ENCODE assay signal across 8 cellular contexts in the genomic region with DNA sequence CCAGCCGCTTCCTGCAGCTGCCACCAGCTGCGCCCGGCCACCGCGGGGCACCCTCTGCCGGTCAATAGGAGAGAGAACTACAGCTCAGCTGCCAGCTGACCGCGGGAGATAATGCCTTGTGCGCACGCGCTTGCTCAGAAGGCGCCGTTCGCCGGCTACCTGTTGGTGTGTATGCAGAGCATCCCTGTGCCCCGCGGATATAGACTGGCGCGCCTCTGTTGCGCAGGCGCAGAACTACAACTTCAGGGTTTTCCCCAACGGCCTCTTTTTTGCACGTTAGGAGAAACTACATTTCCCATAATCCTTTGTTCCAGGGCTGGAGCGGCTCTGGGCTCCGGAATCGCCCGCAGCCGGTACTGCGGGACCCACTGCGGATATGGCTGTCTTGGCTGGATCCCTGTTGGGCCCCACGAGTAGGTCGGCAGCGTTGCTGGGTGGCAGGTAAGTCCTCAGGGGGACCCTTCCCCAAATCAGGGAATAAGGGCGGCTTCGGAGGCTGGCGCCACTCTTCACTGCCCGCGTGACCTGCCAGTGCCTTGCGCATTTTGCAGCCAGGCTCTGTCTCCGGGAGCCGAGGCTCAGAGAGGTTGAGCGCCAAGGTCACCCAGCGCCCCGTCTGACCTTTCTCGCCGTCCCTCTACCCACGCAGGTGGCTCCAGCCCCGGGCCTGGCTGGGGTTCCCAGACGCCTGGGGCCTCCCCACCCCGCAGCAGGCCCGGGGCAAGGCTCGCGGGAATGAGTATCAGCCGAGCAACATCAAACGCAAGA. TPM values are rescaled to one million over a fixed set of nuclear protein-coding genes. Genes with fewer than 3 reads are reported as not detected.
DNase-seq lines count a peak whose midpoint lies in the region; ATAC-seq and TF ChIP-seq lines count a peak whose summit lies in the region.

A gene (plus strand): TSS at position 356 of the 768 bp plus-strand sequence. CDS start 21 bp downstream, at position 377.

- peaks cover 0 to 2% (median 0%) of the 10 kb centered on the region in 4 donors for H3K36me3 ChIP-seq in right lobe of liver

- no peaks in the 10 kb centered on the region for H3K27me3 ChIP-seq in dorsolateral prefrontal cortex
- H3K27me3 ChIP-seq in right lobe of liver: no peaks in the 10 kb centered on the region

- peak; percentile 81 for TF ChIP-seq POLR2A in right lobe of liver (IDR thresholded peaks at IDR 0.05)

- H3K9me3 Mint-ChIP-seq in activated CD4-positive, alpha-beta memory T cell treated with anti-CD3 and anti-CD28 coated beads for 36 hours: no peaks in the 10 kb centered on the region

- DNase-seq in CD1c-positive myeloid dendritic cell (ENCODE audit: extremely low spot score) (peak; percentile 99), NCI-H82 (lab: John Stamatoyannopoulos, UW) (peak; percentile 100), dorsolateral prefrontal cortex (peak in 9 of 10 donors; percentile 92 to 98 (median 97)), right lobe of liver (peak; percentile 98 to 99 (median 99))
- peak; percentile 99 for DNase-seq in activated CD4-positive, alpha-beta memory T cell treated with anti-CD3 and anti-CD28 coated beads for 36 hours
- peak; percentile 86 to 93 for DNase-seq in stimulated activated CD4-positive, alpha-beta T cell treated with anti-CD3 and anti-CD28 coated beads, Interleukin-4, amount 100 ng/mL, for 48 hours (ENCODE audit: low read depth in 2 of 2)

- peak; percentile 60 for ATAC-seq in GM19395 (IDR thresholded peaks at IDR 0.05; ENCODE audit: unreplicated experiment)
- peak; percentile 62 for ATAC-seq in HG03571 (IDR thresholded peaks at IDR 0.05; ENCODE audit: unreplicated experiment)
- ATAC-seq in right lobe of liver: peak; percentile 69 to 77 (median 72)

- TF ChIP-seq CTCF in dorsolateral prefrontal cortex (IDR thresholded peaks at IDR 0.05 in 54 of 56, conservative IDR thresholded peaks at IDR 0.05 in 2 of 56; ENCODE audit: low read depth in 1 of 56, partially characterized antibody in 56 of 56) (peak; percentile 37 to 90 (median 78)), right lobe of liver (IDR thresholded peaks at IDR 0.05) (peak; percentile 79 to 90 (median 87))

- intact Hi-C loops in activated CD4-positive, alpha-beta memory T cell treated with anti-CD3 and anti-CD28 coated beads for 36 hours (cut with micrococcal nuclease): loop anchor here (1.0 to 5.0 kb wide), 5 partner anchors 32 to 207 kb away; a partner anchor contains a TSS
- intact Hi-C loops in dorsolateral prefrontal cortex (cut with DNase I): loop anchor here (1.0 to 2.0 kb wide), 2 partner anchors 29 to 31 kb away; a partner anchor contains a TSS
- intact Hi-C loops in right lobe of liver (cut with DNase I): no loop called here

- peak within 1 kb of the TSS; percentile 89 for H3K4me3 Mint-ChIP-seq in activated CD4-positive, alpha-beta memory T cell treated with anti-CD3 and anti-CD28 coated beads for 36 hours

- peak within 1 kb of the TSS; percentile 75 to 99 (median 95) for H3K27ac ChIP-seq in dorsolateral prefrontal cortex
- peak within 1 kb of the TSS; percentile 80 to 94 (median 88) for H3K27ac ChIP-seq in right lobe of liver

- H3K4me3 ChIP-seq in dorsolateral prefrontal cortex (peak within 1 kb of the TSS; percentile 53 to 100 (median 82)), right lobe of liver (peak within 1 kb of the TSS; percentile 66 to 83 (median 77))

- H3K4me1 Mint-ChIP-seq in activated CD4-positive, alpha-beta memory T cell treated with anti-CD3 and anti-CD28 coated beads for 36 hours (ENCODE audit: low read depth): peaks cover 54% of the 10 kb centered on the region

- peaks cover 0 to 40% (median 18%) of the 10 kb centered on the region in 4 donors for H3K4me1 ChIP-seq in right lobe of liver

- H3K36me3 Mint-ChIP-seq in activated CD4-positive, alpha-beta memory T cell treated with anti-CD3 and anti-CD28 coated beads for 36 hours: peaks cover 1% of the 10 kb centered on the region

- no peaks in the 10 kb centered on the region for H3K27me3 Mint-ChIP-seq in activated CD4-positive, alpha-beta memory T cell treated with anti-CD3 and anti-CD28 coated beads for 36 hours

- peak within 1 kb of the TSS; percentile 89 for H3K27ac Mint-ChIP-seq in activated CD4-positive, alpha-beta memory T cell treated with anti-CD3 and anti-CD28 coated beads for 36 hours

- CTCF ChIA-PET in activated CD4-positive, alpha-beta memory T cell treated with anti-CD3 and anti-CD28 coated beads for 36 hours (lab: Charles Lee): interaction anchor here (0.5 to 2.3 kb wide), 15 partner anchors 10 to 1013 kb away, joined by 3 to 20 read pairs (median 6); a partner anchor contains a TSS

- POLR2A ChIA-PET in activated CD4-positive, alpha-beta memory T cell treated with anti-CD3 and anti-CD28 coated beads for 36 hours (lab: Charles Lee): interaction anchor here (0.6 to 1.1 kb wide), 3 partner anchors 14 to 499 kb away, joined by 3 to 9 read pairs (median 4); no protein-coding TSS in a partner anchor

- no peaks in the 10 kb centered on the region for H3K9me3 ChIP-seq in right lobe of liver

- WGBS in right lobe of liver (ENCODE audit: insufficient coverage, low coverage, low lambda C conversion rate, missing lambda C conversion rate): 0% methylated on average over 19 of the region's 55 CpGs

RNA-seq across cellular contexts. Expression of the gene that starts here (rescaled TPM):
- 10 to 100 TPM; 92.9 to 93.7 TPM for total RNA-seq in activated CD4-positive, alpha-beta memory T cell treated with anti-CD3 and anti-CD28 coated beads for 36 hours
- total RNA-seq in dorsolateral prefrontal cortex: 10 to 100 TPM; 41.6 to 99.8 (median 67.2) TPM
- total RNA-seq in right lobe of liver: 100 to 1,000 TPM in 4 of 6 experiments, 10 to 100 TPM in 2; 63.5 to 363 (median 122) TPM

Comparison
In these comparisons a context has a peak if more than half of its experiments do, and no peak if none do; other contexts are left out.
1. Peak in every context shown above with its lines: DNase-seq, ATAC-seq, H3K4me3 ChIP-seq and H3K27ac ChIP-seq.
2. intact Hi-C loops: an anchor here in activated CD4-positive, alpha-beta memory T cell treated with anti-CD3 and anti-CD28 coated beads for 36 hours (1.0 to 5.0 kb wide) and dorsolateral prefrontal cortex (1.0 to 2.0 kb wide); none called in right lobe of liver.